ENCODE assay signal across 22 cellular contexts in genomic region chr12:46663297-46663696, GRCh38.
DNase-seq lines count a peak whose midpoint lies in the region; ATAC-seq and TF ChIP-seq lines count a peak whose summit lies in the region.
"Had no signal": no experiment of that assay in that cellular context is flagged by ENCODE, and none has a peak within 500 bp of the region (broad histone marks: within the 10 kb centered on the region; RNA-seq: fewer than 3 reads in every experiment).

No MANE protein-coding gene starts in this region.

- no peaks in the 10 kb centered on the region for H3K23me2 ChIP-seq in H9 (ENCODE audit: insufficient read length, low read depth, low read length, poor library complexity, severe bottlenecking)

- H3K4me3 Mint-ChIP-seq in H9 = no peak overlapping the region

- TF ChIP-seq POLR2A in esophagus squamous epithelium (IDR thresholded peaks at IDR 0.05) = no peak

- H3K79me1 ChIP-seq in H9 (ENCODE audit: insufficient read depth, low read depth, low read length, poor library complexity, severe bottlenecking) = no peaks in the 10 kb centered on the region

- H3K9me3 Mint-ChIP-seq in H9 = peaks cover under 1 to 4% of the 10 kb centered on the region in 2 experiments

- H3K4me1 Mint-ChIP-seq in H9 = peaks cover 28 to 39% of the 10 kb centered on the region in 2 experiments

- peaks cover 2 to 5% (median 3%) of the 10 kb centered on the region in 3 experiments for H3K36me3 Mint-ChIP-seq in H9 (ENCODE audit: insufficient read depth in 1 of 3, low read depth in 3 of 3)

- H3K27ac Mint-ChIP-seq in H9 = peak overlapping the region in 2 of 3 experiments; percentile 70 to 76; a peak in 5 of 7 replicates

- no peak for TF ChIP-seq CTCF in H9 (conservative IDR thresholded peaks at IDR 0.05)
- TF ChIP-seq CTCF in RWPE2 (IDR thresholded peaks at IDR 0.05; ENCODE audit: poor library complexity, severe bottlenecking) = no peak
- no peak for TF ChIP-seq CTCF in esophagus squamous epithelium (IDR thresholded peaks at IDR 0.05)
- TF ChIP-seq CTCF in parathyroid adenoma (IDR thresholded peaks at IDR 0.05) = no peak

- WGBS in H9 (ENCODE audit: extremely low coverage, insufficient read length, low lambda C conversion rate) = no CpG with 5 or more reads among the region's 1 CpG
- WGBS in esophagus squamous epithelium, 2 donors = 36 to 47% methylated on average over 1 of the region's 1 CpG

- DNase-seq in H9 (no peak), RWPE2 (ENCODE audit: low spot score) (no peak), esophagus squamous epithelium (lab: John Stamatoyannopoulos, UW) (no peak), HT-29 (ENCODE audit: low spot score) (no peak)
- DNase-seq: activated CD4-positive, alpha-beta T cell treated with anti-CD3 and anti-CD28 coated beads for 48 hours; activated effector memory CD4-positive, alpha-beta T cell treated with Interleukin-2 at 50 U/mL for 16 hours; adrenal gland; DMS79 treated with DMSO at 0.1 percent for 48 hours; dorsolateral prefrontal cortex; NCI-H1436 treated with DMSO at 0.1 percent for 48 hours; NCI-H345; occipital lobe; Right ventricle myocardium superior; stimulated activated CD4-positive, alpha-beta T cell treated with anti-CD3 and anti-CD28 coated beads, Interleukin-1b, Interleukin-23, amount 100 ng/mL, for 48 hours; stimulated activated naive CD4-positive, alpha-beta T cell treated with Interleukin-2 at 50 U/mL for 16 hours; tibial artery had no signal

- no peak overlapping the region for H2BK12ac ChIP-seq in H9 (ENCODE audit: insufficient read length, low read depth, low read length)

- H2AFZ ChIP-seq in H9 (ENCODE audit: low read length) (no peak overlapping the region), parathyroid adenoma (peak overlapping the region; percentile 30)

- no peak overlapping the region for H2BK120ac ChIP-seq in H9 (ENCODE audit: low read depth, low read length, poor library complexity, severe bottlenecking)

- no peak overlapping the region for H3K14ac ChIP-seq in H9 (ENCODE audit: insufficient read depth, low read length)

- no peak overlapping the region for H3K27ac ChIP-seq in H9 (ENCODE audit: insufficient read length, low read depth, low read length)
- peak overlapping the region; percentile 93 for H3K27ac ChIP-seq in RWPE2 (ENCODE audit: poor library complexity, severe bottlenecking)
- peak overlapping the region in 3 of 4 donors; percentile 60 to 77 (median 69) for H3K27ac ChIP-seq in esophagus squamous epithelium
- no peak overlapping the region for H3K27ac ChIP-seq in parathyroid adenoma
- H3K27ac ChIP-seq: adrenal gland, cardiac muscle cell, dorsolateral prefrontal cortex, tibial artery had no signal

- no peak overlapping the region for H3K4ac ChIP-seq in H9 (ENCODE audit: low read depth, low read length)

- H3K4me1 ChIP-seq in H9 (ENCODE audit: insufficient read depth, low read length) (peaks cover 5% of the 10 kb centered on the region; the same call in 1 of the 2 replicates), RWPE2 (ENCODE audit: insufficient read depth, poor library complexity, severe bottlenecking) (peaks cover 73% of the 10 kb centered on the region), esophagus squamous epithelium (peaks cover 11 to 77% (median 55%) of the 10 kb centered on the region in 3 donors), parathyroid adenoma (peaks cover 32% of the 10 kb centered on the region)

- intact Hi-C loops in esophagus squamous epithelium (cut with DNase I) = loop anchor here (5.0 kb wide), 1 partner anchor 281 kb away; no protein-coding TSS in a partner anchor

- H3K4me2 ChIP-seq in H9 (ENCODE audit: insufficient read depth, insufficient read length, low read length) (no peak overlapping the region), parathyroid adenoma (ENCODE audit: low read length) (no peak overlapping the region)

- no peak overlapping the region for H2BK5ac ChIP-seq in H9 (ENCODE audit: insufficient read length, low read length)

- no peak overlapping the region for H2BK20ac ChIP-seq in H9 (ENCODE audit: low read depth, low read length, poor library complexity, severe bottlenecking)

- peak; percentile 50 for ATAC-seq in RWPE2 (ENCODE audit: low read depth)
- ATAC-seq in GM18873 (IDR thresholded peaks at IDR 0.05; ENCODE audit: low FRiP score, unreplicated experiment) = no peak
- no peak for ATAC-seq in GM18909 (IDR thresholded peaks at IDR 0.05; ENCODE audit: poor library complexity, unreplicated experiment)
- no peak for ATAC-seq in HG03196 (IDR thresholded peaks at IDR 0.05; ENCODE audit: unreplicated experiment)
- ATAC-seq: sciatic nerve had no signal

- H3K18ac ChIP-seq in H9 (ENCODE audit: insufficient read length, low read depth, low read length) = no peak overlapping the region

- H3K27me3 Mint-ChIP-seq in H9 (ENCODE audit: low read depth) = no peaks in the 10 kb centered on the region

- no peaks in the 10 kb centered on the region for H4K20me1 ChIP-seq in H9 (ENCODE audit: control insufficient read depth, insufficient read depth, insufficient read length)

- H3T11ph ChIP-seq in H9 (ENCODE audit: low read length) = no peak overlapping the region

- H3K4me3 ChIP-seq in RWPE2 (ENCODE audit: severe bottlenecking) (no peak overlapping the region), esophagus squamous epithelium (no peak overlapping the region), parathyroid adenoma (ENCODE audit: low read depth, low read length) (no peak overlapping the region)
- H3K4me3 ChIP-seq: adrenal gland, cardiac muscle cell, dorsolateral prefrontal cortex, tibial artery had no signal

- H2AK5ac ChIP-seq in H9 (ENCODE audit: insufficient read length, low read length) = no peak overlapping the region

- H3K9ac ChIP-seq in H9 (ENCODE audit: extremely low read depth, insufficient read length, low read length) (no peak overlapping the region), parathyroid adenoma (no peak overlapping the region)

- H3K56ac ChIP-seq in H9 (ENCODE audit: insufficient read length, low read depth, low read length) = no peak overlapping the region

- H3K23ac ChIP-seq in H9 (ENCODE audit: insufficient read length, low read depth, low read length) = no peak overlapping the region

- no peak overlapping the region for H4K5ac ChIP-seq in H9 (ENCODE audit: insufficient read length, low read depth, low read length)

- no peaks in the 10 kb centered on the region for H3K79me2 ChIP-seq in H9 (ENCODE audit: insufficient read depth, low read length)
- H3K79me2 ChIP-seq in parathyroid adenoma = no peaks in the 10 kb centered on the region

- no peak overlapping the region for H2BK15ac ChIP-seq in H9 (ENCODE audit: low read depth, low read length)

- H3K9me3 ChIP-seq in H9 (ENCODE audit: control insufficient read depth, low read depth, low read length) = peaks cover under 1% of the 10 kb centered on the region
- H3K9me3 ChIP-seq in RWPE2 (ENCODE audit: severe bottlenecking) = no peaks in the 10 kb centered on the region
- H3K9me3 ChIP-seq in esophagus squamous epithelium = no peaks in the 10 kb centered on the region
- no peaks in the 10 kb centered on the region for H3K9me3 ChIP-seq in parathyroid adenoma (ENCODE audit: control insufficient read depth, low read length)
- H3K9me3 ChIP-seq: tibial artery had no signal

- H3K27me3 ChIP-seq in H9 (ENCODE audit: insufficient read depth, low read length) (no peaks in the 10 kb centered on the region), RWPE2 (ENCODE audit: insufficient read depth, poor library complexity, severe bottlenecking) (no peaks in the 10 kb centered on the region), esophagus squamous epithelium (no peaks in the 10 kb centered on the region), parathyroid adenoma (ENCODE audit: control insufficient read depth, insufficient read depth, low read length) (no peaks in the 10 kb centered on the region)
- H3K27me3 ChIP-seq: adrenal gland, cardiac muscle cell, dorsolateral prefrontal cortex, tibial artery had no signal

- H3K36me3 ChIP-seq in RWPE2 (ENCODE audit: low read depth) (no peaks in the 10 kb centered on the region), esophagus squamous epithelium (no peaks in the 10 kb centered on the region), parathyroid adenoma (ENCODE audit: control insufficient read depth, insufficient read depth, low read length) (no peaks in the 10 kb centered on the region)
- H3K36me3 ChIP-seq: adrenal gland, cardiac muscle cell, tibial artery had no signal

- no peak overlapping the region for H4K8ac ChIP-seq in H9 (replicated peaks; ENCODE audit: insufficient read length, low read depth, low read length)

- no peak overlapping the region for H4K91ac ChIP-seq in H9 (ENCODE audit: insufficient read length, low read depth, low read length)

Comparison
In these comparisons a context has a peak if more than half of its experiments do, and no peak if none do; other contexts are left out.
1. H3K27ac ChIP-seq: peak in RWPE2 (single experiment) and esophagus squamous epithelium (3 of 4); none in H9 (single experiment) and parathyroid adenoma (single experiment).